ENCODE assay signal across 30 cellular contexts in genomic region chr1:51998701-51999100, GRCh38. TPM values are rescaled to one million over a fixed set of nuclear protein-coding genes. Genes with fewer than 3 reads are reported as not detected.
"Had no signal": no experiment of that assay in that cellular context is flagged by ENCODE, and none has a peak within 500 bp of the region (broad histone marks: within the 10 kb centered on the region; RNA-seq: fewer than 3 reads in every experiment).

No MANE protein-coding gene starts in this region.

- H3K27ac Mint-ChIP-seq: activated CD4-positive, alpha-beta memory T cell treated with anti-CD3 and anti-CD28 coated beads for 36 hours; activated CD4-positive, alpha-beta T cell treated with anti-CD3 and anti-CD28 coated beads for 36 hours; activated CD4-positive, alpha-beta T cell treated with anti-CD3 and anti-CD28 coated beads, Interleukin-2, amount 10 ng/mL, durations not matched to agents 24 days and 14 days; activated CD8-positive, alpha-beta memory T cell treated with anti-CD3 and anti-CD28 coated beads, Interleukin-2, amount 10 ng/mL, durations not matched to agents 7 days and 5 days; activated CD8-positive, alpha-beta T cell treated with anti-CD3 and anti-CD28 coated beads, Interleukin-2, amount 10 ng/mL, durations not matched to agents 7 days and 5 days; activated naive CD4-positive, alpha-beta T cell treated with anti-CD3 and anti-CD28 coated beads, Interleukin-2, amount 10 ng/mL, durations not matched to agents 7 days and 5 days; activated naive CD4-positive, alpha-beta T cell treated with anti-CD3 and anti-CD28 coated beads, Interleukin-2, amount 50 U/mL, for 72 hours; activated naive CD8-positive, alpha-beta T cell treated with anti-CD3 and anti-CD28 coated beads, Interleukin-2, amount 10 ng/mL, durations not matched to agents 7 days and 5 days; brain; T-helper 17 cell; T-helper 2 cell treated with Interferon-gamma antibody and Interleukin-4, amounts not matched to agents 5 μg/mL and 100 μg/mL, for 36 hours had no signal

- H3K4me3 Mint-ChIP-seq: activated CD4-positive, alpha-beta memory T cell treated with anti-CD3 and anti-CD28 coated beads for 36 hours; activated CD4-positive, alpha-beta T cell treated with anti-CD3 and anti-CD28 coated beads for 36 hours; activated CD4-positive, alpha-beta T cell treated with anti-CD3 and anti-CD28 coated beads, Interleukin-2, amount 10 ng/mL, durations not matched to agents 24 days and 14 days; activated CD8-positive, alpha-beta memory T cell treated with anti-CD3 and anti-CD28 coated beads, Interleukin-2, amount 10 ng/mL, durations not matched to agents 7 days and 5 days; activated CD8-positive, alpha-beta T cell treated with anti-CD3 and anti-CD28 coated beads, Interleukin-2, amount 10 ng/mL, durations not matched to agents 7 days and 5 days; activated naive CD4-positive, alpha-beta T cell treated with anti-CD3 and anti-CD28 coated beads, Interleukin-2, amount 10 ng/mL, durations not matched to agents 7 days and 5 days; activated naive CD8-positive, alpha-beta T cell treated with anti-CD3 and anti-CD28 coated beads, Interleukin-2, amount 10 ng/mL, durations not matched to agents 7 days and 5 days; effector memory CD8-positive, alpha-beta T cell; T-helper 17 cell; T-helper 2 cell treated with Interferon-gamma antibody and Interleukin-4, amounts not matched to agents 5 μg/mL and 100 μg/mL, for 36 hours had no signal

- H3K9me3 ChIP-seq: ascending aorta, gastrocnemius medialis, heart left ventricle had no signal

- H3K4me3 ChIP-seq: ascending aorta, coronary artery, gastrocnemius medialis, heart left ventricle had no signal

- H3K36me3 ChIP-seq: ascending aorta, gastrocnemius medialis, heart left ventricle had no signal

- H3K27me3 ChIP-seq: ascending aorta, gastrocnemius medialis had no signal

- H3K4me1 Mint-ChIP-seq: activated CD4-positive, alpha-beta T cell treated with anti-CD3 and anti-CD28 coated beads for 36 hours; activated CD4-positive, alpha-beta T cell treated with anti-CD3 and anti-CD28 coated beads, Interleukin-2, amount 10 ng/mL, durations not matched to agents 24 days and 14 days; activated CD8-positive, alpha-beta memory T cell treated with anti-CD3 and anti-CD28 coated beads, Interleukin-2, amount 10 ng/mL, durations not matched to agents 7 days and 5 days; activated naive CD4-positive, alpha-beta T cell treated with anti-CD3 and anti-CD28 coated beads, Interleukin-2, amount 10 ng/mL, durations not matched to agents 7 days and 5 days; activated naive CD8-positive, alpha-beta T cell treated with anti-CD3 and anti-CD28 coated beads, Interleukin-2, amount 10 ng/mL, durations not matched to agents 7 days and 5 days; brain had no signal

- H3K27ac ChIP-seq: ascending aorta, coronary artery, gastrocnemius medialis, heart left ventricle had no signal

- H3K9me3 Mint-ChIP-seq: activated CD4-positive, alpha-beta memory T cell treated with anti-CD3 and anti-CD28 coated beads for 36 hours; activated CD4-positive, alpha-beta T cell treated with anti-CD3 and anti-CD28 coated beads, Interleukin-2, amount 10 ng/mL, durations not matched to agents 24 days and 14 days; activated naive CD4-positive, alpha-beta T cell treated with anti-CD3 and anti-CD28 coated beads, Interleukin-2, amount 10 ng/mL, durations not matched to agents 7 days and 5 days; activated naive CD4-positive, alpha-beta T cell treated with anti-CD3 and anti-CD28 coated beads, Interleukin-2, amount 50 U/mL, for 72 hours; activated naive CD8-positive, alpha-beta T cell treated with anti-CD3 and anti-CD28 coated beads, Interleukin-2, amount 10 ng/mL, durations not matched to agents 7 days and 5 days; brain; effector memory CD8-positive, alpha-beta T cell; T-helper 2 cell treated with Interferon-gamma antibody and Interleukin-4, amounts not matched to agents 5 μg/mL and 100 μg/mL, for 36 hours had no signal

- H3K4me1 ChIP-seq: ascending aorta, gastrocnemius medialis, heart left ventricle had no signal

- DNase-seq: activated CD4-positive, alpha-beta memory T cell treated with anti-CD3 and anti-CD28 coated beads for 36 hours; activated CD4-positive, alpha-beta T cell treated with anti-CD3 and anti-CD28 coated beads for 36 hours; activated CD4-positive, alpha-beta T cell treated with anti-CD3 and anti-CD28 coated beads, Interleukin-2, amount 10 ng/mL, durations not matched to agents 24 days and 14 days; activated CD4-positive, CD25-positive, alpha-beta regulatory T cell; activated CD4-positive, CD25-positive, alpha-beta regulatory T cell treated with anti-CD3 and anti-CD28 coated beads, Interleukin-2, amount 50 U/mL, for 72 hours; activated CD8-positive, alpha-beta memory T cell treated with anti-CD3 and anti-CD28 coated beads, Interleukin-2, amount 10 ng/mL, durations not matched to agents 7 days and 5 days; activated CD8-positive, alpha-beta memory T cell treated with anti-CD3 and anti-CD28 coated beads, Interleukin-2, amount 50 U/mL, for 4 hours; activated CD8-positive, alpha-beta T cell treated with anti-CD3 and anti-CD28 coated beads, Interleukin-2, amount 10 ng/mL, durations not matched to agents 7 days and 5 days; activated gamma-delta T cell; activated naive CD4-positive, alpha-beta T cell; activated naive CD4-positive, alpha-beta T cell treated with anti-CD3 and anti-CD28 coated beads, Interleukin-2, amount 10 ng/mL, durations not matched to agents 7 days and 5 days; activated naive CD8-positive, alpha-beta T cell treated with anti-CD3 and anti-CD28 coated beads, Interleukin-2, amount 10 ng/mL, durations not matched to agents 7 days and 5 days; activated T-cell treated with anti-CD3 and anti-CD28 coated beads, Interleukin-2, amount 50 U/mL, for 1 hour; activated T-cell treated with anti-CD3 and anti-CD28 coated beads, Interleukin-2, amount 50 U/mL, for 48 hours; caudate nucleus; dermis blood vessel endothelial cell; effector CD4-positive, alpha-beta T cell; effector memory CD8-positive, alpha-beta T cell; foreskin fibroblast; gastrocnemius medialis; glutamatergic neuron; heart left ventricle; T-helper 1 cell; T-helper 17 cell; T1000 had no signal

- H3K36me3 Mint-ChIP-seq: activated CD4-positive, alpha-beta memory T cell treated with anti-CD3 and anti-CD28 coated beads for 36 hours; activated CD8-positive, alpha-beta memory T cell treated with anti-CD3 and anti-CD28 coated beads, Interleukin-2, amount 10 ng/mL, durations not matched to agents 7 days and 5 days; activated naive CD4-positive, alpha-beta T cell treated with anti-CD3 and anti-CD28 coated beads, Interleukin-2, amount 10 ng/mL, durations not matched to agents 7 days and 5 days; activated naive CD4-positive, alpha-beta T cell treated with anti-CD3 and anti-CD28 coated beads, Interleukin-2, amount 50 U/mL, for 72 hours; activated naive CD8-positive, alpha-beta T cell treated with anti-CD3 and anti-CD28 coated beads, Interleukin-2, amount 10 ng/mL, durations not matched to agents 7 days and 5 days; brain had no signal

RNA-seq across cellular contexts. Expression of gene RAB3B, which starts 8.2 kb away (rescaled TPM):
- total RNA-seq: ascending aorta had no signal
